In the genomic region with DNA sequence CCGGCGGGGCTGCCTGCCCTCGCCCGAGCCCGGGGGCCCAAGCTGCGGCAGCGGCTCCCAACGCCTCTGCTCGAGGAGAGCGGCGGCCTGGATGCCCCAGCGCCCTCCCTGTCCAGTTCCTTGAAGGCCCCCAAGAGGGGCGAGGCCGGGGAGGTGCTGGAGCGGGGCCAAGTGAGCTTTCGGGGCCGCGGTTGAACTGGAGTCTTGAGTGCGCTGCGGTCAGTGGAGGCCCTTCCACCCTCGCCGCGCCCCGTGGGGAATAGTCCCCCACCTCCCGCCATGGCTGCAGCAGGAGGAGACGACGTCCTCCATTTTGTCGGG, we compare ENCODE assay signal across 8 cellular contexts. TPM values are rescaled to one million over a fixed set of nuclear protein-coding genes. Genes with fewer than 3 reads are reported as not detected.
DNase-seq lines count a peak whose midpoint lies in the region; ATAC-seq lines count a peak whose summit lies in the region.

No MANE protein-coding gene starts in this region.

- intact Hi-C loops in activated CD4-positive, alpha-beta T cell treated with anti-CD3 and anti-CD28 coated beads for 36 hours (cut with DNase I, micrococcal nuclease) = loop anchor here (1.0 to 10.0 kb wide), 8 partner anchors 82 to 1738 kb away; partner anchors contain the start of genes EEF1AKMT1 (in 1 of the 2), GJA3 (in 1 of the 2), MICU2 (in 1 of the 2) and PSPC1 (in 1 of the 2)

- DNase-seq in SIG-M5 treated with dmso at 0.1 percent for 504 hours (lab: John Stamatoyannopoulos, UW; ENCODE audit: unreplicated experiment) (peak; percentile 66), SIG-M5 (lab: John Stamatoyannopoulos, UW) (no peak), NCI-H1930 (lab: John Stamatoyannopoulos, UW) (peak; percentile 47 to 78)
- DNase-seq in activated CD4-positive, alpha-beta T cell treated with anti-CD3 and anti-CD28 coated beads for 36 hours = peak; percentile 75
- DNase-seq in effector CD8-positive, alpha-beta T cell (lab: John Stamatoyannopoulos, UW) = peak; percentile 46

- CTCF ChIA-PET in activated CD4-positive, alpha-beta T cell treated with anti-CD3 and anti-CD28 coated beads for 36 hours (lab: Charles Lee) = interaction anchor here (0.7 to 1.7 kb wide), 5 partner anchors 12 to 166 kb away, joined by 4 to 11 read pairs (median 4); no protein-coding TSS in a partner anchor

- POLR2A ChIA-PET in activated CD4-positive, alpha-beta T cell treated with anti-CD3 and anti-CD28 coated beads for 36 hours (lab: Charles Lee) = interaction anchor here (0.9 to 2.1 kb wide), 2 partner anchors 82 to 96 kb away, joined by 5 read pairs; no protein-coding TSS in a partner anchor

- H3K4me3 Mint-ChIP-seq in activated CD4-positive, alpha-beta T cell treated with anti-CD3 and anti-CD28 coated beads for 36 hours = peak overlapping the region; percentile 94
- H3K4me3 Mint-ChIP-seq in stimulated activated memory B cell treated with anti-CD40 and anti-IgM and Interleukin-4, amounts not matched to agents 10 μg/mL and 1 μg/mL and 100 μg/mL, for 72 hours = peak overlapping the region; percentile 95

- 14 to 22% methylated on average over 23 of the region's 28 CpGs for WGBS in mesodermal cell (ENCODE audit: insufficient coverage in 2 of 2), 2 experiments

- H3K4me1 Mint-ChIP-seq in activated CD4-positive, alpha-beta T cell treated with anti-CD3 and anti-CD28 coated beads for 36 hours = peaks cover 36% of the 10 kb centered on the region
- H3K4me1 Mint-ChIP-seq in stimulated activated memory B cell treated with anti-CD40 and anti-IgM and Interleukin-4, amounts not matched to agents 10 μg/mL and 1 μg/mL and 100 μg/mL, for 72 hours = peaks cover 35% of the 10 kb centered on the region

- H3K27ac Mint-ChIP-seq in activated CD4-positive, alpha-beta T cell treated with anti-CD3 and anti-CD28 coated beads for 36 hours = peak overlapping the region; percentile 91
- H3K27ac Mint-ChIP-seq in stimulated activated memory B cell treated with anti-CD40 and anti-IgM and Interleukin-4, amounts not matched to agents 10 μg/mL and 1 μg/mL and 100 μg/mL, for 72 hours = peak overlapping the region; percentile 99

- H3K4me3 ChIP-seq in mesodermal cell (ENCODE audit: extremely low read depth, insufficient read depth, low read length, poor library complexity, severe bottlenecking) = peak overlapping the region; percentile 83

- H3K9me3 Mint-ChIP-seq in activated CD4-positive, alpha-beta T cell treated with anti-CD3 and anti-CD28 coated beads for 36 hours (ENCODE audit: low read depth) = peaks cover 2% of the 10 kb centered on the region
- H3K9me3 Mint-ChIP-seq in stimulated activated memory B cell treated with anti-CD40 and anti-IgM and Interleukin-4, amounts not matched to agents 10 μg/mL and 1 μg/mL and 100 μg/mL, for 72 hours = no peaks in the 10 kb centered on the region

- H3K27ac ChIP-seq in mesodermal cell (ENCODE audit: low read depth, low read length, severe bottlenecking) = peak overlapping the region; percentile 96

- no peaks in the 10 kb centered on the region for H3K27me3 Mint-ChIP-seq in activated CD4-positive, alpha-beta T cell treated with anti-CD3 and anti-CD28 coated beads for 36 hours
- no peaks in the 10 kb centered on the region for H3K27me3 Mint-ChIP-seq in stimulated activated memory B cell treated with anti-CD40 and anti-IgM and Interleukin-4, amounts not matched to agents 10 μg/mL and 1 μg/mL and 100 μg/mL, for 72 hours

- H3K4me1 ChIP-seq in mesodermal cell (ENCODE audit: control insufficient read depth, insufficient read depth, low read length, poor library complexity, severe bottlenecking) = peaks cover 7% of the 10 kb centered on the region

- no peaks in the 10 kb centered on the region for H3K9me3 ChIP-seq in mesodermal cell (ENCODE audit: control insufficient read depth, low read length)

- peak; percentile 33 for ATAC-seq in HG02610 (IDR thresholded peaks at IDR 0.05; ENCODE audit: unreplicated experiment)
- ATAC-seq in activated CD4-positive, alpha-beta T cell treated with anti-CD3 and anti-CD28 coated beads for 36 hours = no peak
- peak; percentile 55 for ATAC-seq in stimulated activated memory B cell treated with anti-CD40 and anti-IgM and Interleukin-4, amounts not matched to agents 10 μg/mL and 1 μg/mL and 100 μg/mL, for 72 hours

- H3K36me3 ChIP-seq in mesodermal cell (ENCODE audit: control insufficient read depth, insufficient read depth, low read length) = peaks cover 12% of the 10 kb centered on the region

- peaks cover 25% of the 10 kb centered on the region for H3K36me3 Mint-ChIP-seq in activated CD4-positive, alpha-beta T cell treated with anti-CD3 and anti-CD28 coated beads for 36 hours (ENCODE audit: low read depth)
- H3K36me3 Mint-ChIP-seq in stimulated activated memory B cell treated with anti-CD40 and anti-IgM and Interleukin-4, amounts not matched to agents 10 μg/mL and 1 μg/mL and 100 μg/mL, for 72 hours = peaks cover 6% of the 10 kb centered on the region

RNA-seq across cellular contexts. Expression of gene ZMYM5, which starts 0.5 kb away (rescaled TPM):
- 10 to 100 TPM in 1 of 2 experiments, 1 to 10 TPM in 1; 9.1 to 10.1 TPM for total RNA-seq in activated CD4-positive, alpha-beta T cell treated with anti-CD3 and anti-CD28 coated beads for 36 hours
- polyA plus RNA-seq in mesodermal cell (2013, experiment 1 of 2) = 14.4 TPM
- 15.4 TPM for polyA plus RNA-seq in mesodermal cell (2013, experiment 2 of 2)
